ENCODE assay signal across 25 cellular contexts in the genomic region with DNA sequence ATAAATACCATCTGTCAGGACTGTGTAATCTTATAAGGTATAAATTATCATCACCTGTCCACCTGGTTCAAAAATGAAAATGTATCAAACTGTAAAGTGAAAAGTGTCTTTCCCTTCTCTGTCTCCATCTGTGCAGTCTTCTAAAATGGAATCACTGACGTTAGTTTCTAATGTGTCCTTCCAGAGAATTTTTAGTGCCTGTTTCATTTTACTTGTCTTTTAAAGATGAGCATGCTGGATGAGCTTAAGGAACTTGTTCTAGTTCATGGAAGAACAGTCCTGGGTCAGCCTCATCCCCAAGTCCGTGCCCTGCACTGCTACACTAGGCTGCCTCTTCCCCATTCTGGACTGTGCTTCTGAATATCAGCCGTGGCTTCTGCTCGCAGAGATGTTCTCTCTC. TPM values are rescaled to one million over a fixed set of nuclear protein-coding genes. Genes with fewer than 3 reads are reported as not detected.
DNase-seq lines count a peak whose midpoint lies in the region; ATAC-seq, FAIRE-seq and TF ChIP-seq lines count a peak whose summit lies in the region.
"Had no signal": no experiment of that assay in that cellular context is flagged by ENCODE, and none has a peak within 500 bp of the region (broad histone marks: within the 10 kb centered on the region; RNA-seq: fewer than 3 reads in every experiment).

No MANE protein-coding gene starts in this region.

- H3K36me3 ChIP-seq in Panc1 (ENCODE audit: control insufficient read depth, insufficient read depth, low read length) = no peaks in the 10 kb centered on the region
- H3K36me3 ChIP-seq in tibial artery = no peaks in the 10 kb centered on the region
- H3K36me3 ChIP-seq: SJSA1 had no signal

- TF ChIP-seq CTCF in Panc1 (IDR thresholded peaks at IDR 0.05) (no peak), tibial artery (IDR thresholded peaks at IDR 0.05) (no peak)

- ATAC-seq in Panc1 (no peak), Right ventricle myocardium superior (ENCODE audit: poor library complexity) (no peak)
- no peak for ATAC-seq in stimulated activated effector memory CD8-positive, alpha-beta T cell treated with anti-CD3 and anti-CD28 coated beads, Interleukin-12 subunit alpha, Interleukin-12 subunit beta, amount 100 ng/mL, for 72 hours
- ATAC-seq: CD8-positive, alpha-beta T cell; HepG2; PC-3; Right ventricle myocardium inferior had no signal

- peaks cover 8% of the 10 kb centered on the region for H3K36me3 Mint-ChIP-seq in stimulated activated effector memory CD8-positive, alpha-beta T cell treated with anti-CD3 and anti-CD28 coated beads, Interleukin-12 subunit alpha, Interleukin-12 subunit beta, amount 100 ng/mL, for 72 hours
- H3K36me3 Mint-ChIP-seq: CD8-positive, alpha-beta T cell had no signal

- no TSS peak for BruUV-seq in Panc1 (replicated peaks; lab: Mats Ljungman, UMichigan)

- intact Hi-C loops in Panc1 (cut with micrococcal nuclease; ENCODE audit: unreplicated experiment) (no loop called here), tibial artery (cut with DNase I; ENCODE audit: low total_unique reads) (no loop called here), Right ventricle myocardium superior (cut with DNase I) (no loop called here)

- H3K9me3 ChIP-seq in Panc1 (ENCODE audit: control insufficient read depth, insufficient read depth, low read depth, low read length) (no peaks in the 10 kb centered on the region), tibial artery (no peaks in the 10 kb centered on the region)
- H3K9me3 ChIP-seq: Caco-2, SJSA1 had no signal

- in situ Hi-C loops in Panc1 (cut with HindIII; ENCODE audit: low pct_unique_long_range_greater_than_20kb, low sequenced_read_pairs) = no loop called here

- H3K27me3 ChIP-seq in Panc1 (ENCODE audit: control insufficient read depth, insufficient read depth, low read length) = no peaks in the 10 kb centered on the region
- H3K27me3 ChIP-seq in tibial artery = no peaks in the 10 kb centered on the region
- H3K27me3 ChIP-seq: SJSA1 had no signal

- CTCF ChIA-PET in Panc1 (lab: Charles Lee) = no interaction called here

- peaks cover 10% of the 10 kb centered on the region for H3K4me1 ChIP-seq in Panc1 (ENCODE audit: control insufficient read depth, insufficient read depth, low read length)
- peaks cover 0 to 67% (median 31%) of the 10 kb centered on the region in 4 donors for H3K4me1 ChIP-seq in tibial artery

- POLR2A ChIA-PET in Panc1 (lab: Charles Lee) = no interaction called here

- H3K9me3 Mint-ChIP-seq in stimulated activated effector memory CD8-positive, alpha-beta T cell treated with anti-CD3 and anti-CD28 coated beads, Interleukin-12 subunit alpha, Interleukin-12 subunit beta, amount 100 ng/mL, for 72 hours = no peaks in the 10 kb centered on the region
- H3K9me3 Mint-ChIP-seq: CD8-positive, alpha-beta T cell; H9 had no signal

- peak overlapping the region; percentile 7; the same call in 1 of the 2 replicates for H3K27ac ChIP-seq in Panc1 (ENCODE audit: low read length)
- H3K27ac ChIP-seq in tibial artery = peak overlapping the region; percentile 68 to 69
- H3K27ac ChIP-seq: C4-2B, GM23248, SJSA1 had no signal

- FAIRE-seq in islet of Langerhans (lab: Jason Lieb, UNC) = peak; percentile 49
- FAIRE-seq: GM12892, GM18507, HepG2 had no signal

- no peak overlapping the region for H3K27ac Mint-ChIP-seq in stimulated activated effector memory CD8-positive, alpha-beta T cell treated with anti-CD3 and anti-CD28 coated beads, Interleukin-12 subunit alpha, Interleukin-12 subunit beta, amount 100 ng/mL, for 72 hours
- H3K27ac Mint-ChIP-seq: B cell; CD8-positive, alpha-beta T cell; H9 had no signal

- peak; percentile 22 for DNase-seq in NCI-H2171 (lab: John Stamatoyannopoulos, UW)
- no peak for DNase-seq in Panc1 (ENCODE audit: low read depth, low spot score)
- no peak for DNase-seq in tibial artery
- no peak for DNase-seq in stimulated activated effector memory CD8-positive, alpha-beta T cell treated with anti-CD3 and anti-CD28 coated beads, Interleukin-12 subunit alpha, Interleukin-12 subunit beta, amount 100 ng/mL, for 72 hours (ENCODE audit: low spot score in 2 of 2)
- DNase-seq in Right ventricle myocardium superior = no peak
- no peak for DNase-seq in putamen (ENCODE audit: low spot score)
- DNase-seq: Caco-2; CD8-positive, alpha-beta T cell; DMS153; DND-41; GM23248; H9; NCI-H1417; NCI-H187; NCI-H2081 treated with DMSO at 0.1 percent for 48 hours; NCI-H774; PC-3 had no signal

- H3K4me3 ChIP-seq in Panc1 (ENCODE audit: low read depth in 2 of 2, low read length in 2 of 2) (no peak overlapping the region), tibial artery (no peak overlapping the region)
- H3K4me3 ChIP-seq: GM23248, SJSA1 had no signal

- H3K4me3 Mint-ChIP-seq in stimulated activated effector memory CD8-positive, alpha-beta T cell treated with anti-CD3 and anti-CD28 coated beads, Interleukin-12 subunit alpha, Interleukin-12 subunit beta, amount 100 ng/mL, for 72 hours = no peak overlapping the region
- H3K4me3 Mint-ChIP-seq: B cell; CD8-positive, alpha-beta T cell; H9 had no signal

- peaks cover 8% of the 10 kb centered on the region for H3K4me1 Mint-ChIP-seq in stimulated activated effector memory CD8-positive, alpha-beta T cell treated with anti-CD3 and anti-CD28 coated beads, Interleukin-12 subunit alpha, Interleukin-12 subunit beta, amount 100 ng/mL, for 72 hours

RNA-seq across cellular contexts. Expression of gene NT5DC3, which starts 5.4 kb away (rescaled TPM):
- total RNA-seq in Panc1 (2021; ENCODE audit: unreplicated experiment) = 24.9 TPM
- 5.7 TPM for polyA plus RNA-seq in Panc1 (2012; ENCODE audit: insufficient read length)
- 2.8 TPM for total RNA-seq in Right ventricle myocardium superior
